Comparison of ENCODE assay signal across 8 cellular contexts in the genomic region with DNA sequence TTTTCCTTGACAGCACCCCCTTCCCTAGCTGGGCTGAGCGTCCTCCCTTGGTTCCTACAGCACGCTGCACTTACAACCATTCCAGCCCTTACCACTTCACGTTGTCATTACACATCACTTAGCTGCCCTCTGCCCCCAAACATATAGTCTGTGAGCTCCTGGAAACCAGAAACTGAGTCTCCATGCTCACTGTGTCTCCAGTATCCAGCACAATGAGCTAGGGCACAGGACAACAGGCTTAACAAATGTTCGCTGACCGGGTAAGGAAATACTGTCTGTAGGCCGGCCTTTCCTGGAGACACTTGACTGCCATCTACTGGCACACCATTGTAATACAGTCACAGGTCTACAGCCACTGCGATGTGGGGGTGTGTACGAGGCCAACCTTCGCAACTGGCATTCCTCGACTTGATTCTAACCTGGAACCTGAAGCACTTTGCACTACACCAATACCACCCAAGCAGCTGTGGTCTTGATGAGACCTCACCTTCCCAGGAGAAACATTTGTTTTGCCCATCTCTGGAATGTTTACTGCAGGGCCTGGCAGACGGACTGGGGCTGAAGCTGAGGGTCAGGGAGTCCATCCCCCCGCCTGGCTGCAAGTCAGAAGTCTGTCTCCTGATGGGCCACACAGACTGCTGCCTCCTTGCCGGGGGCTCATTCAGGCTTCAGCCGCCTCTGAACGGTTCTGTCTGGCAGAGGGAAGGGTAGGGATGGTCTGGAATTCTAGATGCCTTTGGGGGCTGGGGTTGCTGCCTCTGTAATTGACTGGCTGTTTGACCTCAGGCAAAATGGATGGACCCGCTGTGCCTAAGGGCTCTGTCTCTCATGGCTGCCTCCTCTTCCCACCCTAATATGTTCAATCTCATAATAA.
DNase-seq lines count a peak whose midpoint lies in the region; ATAC-seq and TF ChIP-seq lines count a peak whose summit lies in the region.

No MANE protein-coding gene starts in this region.

- H3K27ac ChIP-seq in SJCRH30, result peak overlapping the region; percentile 66

- peak; percentile 98 for ATAC-seq in sciatic nerve
- no peak for ATAC-seq in HG03135 (IDR thresholded peaks at IDR 0.05; ENCODE audit: unreplicated experiment)
- no peak for ATAC-seq in HG02759 (IDR thresholded peaks at IDR 0.05; ENCODE audit: unreplicated experiment)

- H3K27me3 ChIP-seq in SJCRH30, result no peaks in the 10 kb centered on the region

- DNase-seq in DMS153 treated with DMSO at 0.1 percent for 48 hours (lab: John Stamatoyannopoulos, UW; ENCODE audit: unreplicated experiment) (peak; percentile 65), KBM-7 (peak; percentile 78), SJCRH30 (peak; percentile 79 to 94), astrocyte of the spinal cord (ENCODE audit: low read depth, low spot score) (peak; percentile 68), hippocampal formation (lab: John Stamatoyannopoulos, UW) (peak; percentile 45 to 60), sciatic nerve (ENCODE audit: low spot score) (peak; percentile 76)

- TF ChIP-seq CTCF in astrocyte of the spinal cord (IDR thresholded peaks at IDR 0.05; ENCODE audit: low read depth, low read length), result peak; percentile 85

- H3K9me3 ChIP-seq in SJCRH30 (replicated peaks), result no peaks in the 10 kb centered on the region

- intact Hi-C loops in sciatic nerve (cut with DNase I), result loop anchor here (5.0 kb wide), 1 partner anchor 184 kb away; a partner anchor contains a TSS

- H3K4me3 ChIP-seq in SJCRH30 (peak overlapping the region; percentile 18), astrocyte of the spinal cord (ENCODE audit: low read depth, low read length) (no peak overlapping the region)

- H3K36me3 ChIP-seq in SJCRH30, result no peaks in the 10 kb centered on the region

- in situ Hi-C loops in KBM-7 (cut with MboI; ENCODE audit: low pct_unique_long_range_greater_than_20kb, low sequenced_read_pairs) (loop anchor here (25.0 kb wide), 2 partner anchors 149 to 449 kb away; no protein-coding TSS in a partner anchor), astrocyte of the spinal cord (cut with HindIII; ENCODE audit: low sequenced_read_pairs) (no loop called here)

- peaks cover 10% of the 10 kb centered on the region for H3K4me1 ChIP-seq in SJCRH30
